ENCODE assay signal across 13 cellular contexts in genomic region chr22:20964799-20965103, GRCh38. TPM values are rescaled to one million over a fixed set of nuclear protein-coding genes. Genes with fewer than 3 reads are reported as not detected.
DNase-seq lines count a peak whose midpoint lies in the region; ATAC-seq and TF ChIP-seq lines count a peak whose summit lies in the region.
"Had no signal": no experiment of that assay in that cellular context is flagged by ENCODE, and none has a peak within 500 bp of the region (broad histone marks: within the 10 kb centered on the region; RNA-seq: fewer than 3 reads in every experiment).

No MANE protein-coding gene starts in this region.

- no peak overlapping the region for H3K27ac ChIP-seq in hepatocyte
- H3K27ac ChIP-seq: 22Rv1, SJCRH30 had no signal

- H3K4me3 ChIP-seq in hepatocyte, result peak overlapping the region; percentile 45
- H3K4me3 ChIP-seq: SJCRH30 had no signal

- no peaks in the 10 kb centered on the region for H3K9me2 ChIP-seq in hepatocyte (replicated peaks; ENCODE audit: insufficient read depth)

- H3K36me3 ChIP-seq in hepatocyte (replicated peaks; ENCODE audit: insufficient read depth, low read depth), result no peaks in the 10 kb centered on the region
- H3K36me3 ChIP-seq: SJCRH30 had no signal

- H3K79me2 ChIP-seq in hepatocyte, result peaks cover under 1% of the 10 kb centered on the region

- no peak overlapping the region for H3K27ac Mint-ChIP-seq in activated naive CD8-positive, alpha-beta T cell
- peak overlapping the region; percentile 40 for H3K27ac Mint-ChIP-seq in stimulated activated effector memory CD8-positive, alpha-beta T cell treated with anti-CD3 and anti-CD28 coated beads, Interleukin-12 subunit alpha, Interleukin-12 subunit beta, amount 100 ng/mL, for 72 hours

- no peaks in the 10 kb centered on the region for H3K9me3 ChIP-seq in hepatocyte (ENCODE audit: low read depth)
- H3K9me3 ChIP-seq: SJCRH30 had no signal

- H3K4me2 ChIP-seq in hepatocyte, result peak overlapping the region; percentile 97

- H3K27me3 Mint-ChIP-seq in activated naive CD8-positive, alpha-beta T cell, result peaks cover 4% of the 10 kb centered on the region

- DNase-seq in NCI-H146 (lab: John Stamatoyannopoulos, UW), result peak; percentile 2
- no peak for DNase-seq in NCI-H146 treated with DMSO at 0.1 percent for 48 hours (lab: John Stamatoyannopoulos, UW; ENCODE audit: unreplicated experiment)
- no peak for DNase-seq in hepatocyte (ENCODE audit: low spot score)
- DNase-seq in stimulated activated effector memory CD8-positive, alpha-beta T cell treated with anti-CD3 and anti-CD28 coated beads, Interleukin-12 subunit alpha, Interleukin-12 subunit beta, amount 100 ng/mL, for 72 hours (ENCODE audit: low spot score in 2 of 2), result no peak
- no peak for DNase-seq in NCI-H1694 treated with DMSO at 0.1 percent for 48 hours (lab: John Stamatoyannopoulos, UW)
- DNase-seq: activated effector memory CD4-positive, alpha-beta T cell treated with Interleukin-2 at 50 U/mL for 16 hours; SJCRH30; stimulated activated CD4-positive, alpha-beta T cell treated with anti-CD3 and anti-CD28 coated beads, Interleukin-2, amount 100 ng/mL, for 48 hours had no signal

- TF ChIP-seq CTCF in hepatocyte (IDR thresholded peaks at IDR 0.05; ENCODE audit: poor library complexity), result no peak

- H2AFZ ChIP-seq in hepatocyte, result no peak overlapping the region

- ATAC-seq in stimulated activated effector memory CD8-positive, alpha-beta T cell treated with anti-CD3 and anti-CD28 coated beads, Interleukin-12 subunit alpha, Interleukin-12 subunit beta, amount 100 ng/mL, for 72 hours, result no peak
- ATAC-seq in GM21526 (IDR thresholded peaks at IDR 0.05; ENCODE audit: low FRiP score, unreplicated experiment), result no peak
- no peak for ATAC-seq in HG03159 (IDR thresholded peaks at IDR 0.05; ENCODE audit: unreplicated experiment)

- H3K36me3 Mint-ChIP-seq in activated naive CD8-positive, alpha-beta T cell, result no peaks in the 10 kb centered on the region
- no peaks in the 10 kb centered on the region for H3K36me3 Mint-ChIP-seq in stimulated activated effector memory CD8-positive, alpha-beta T cell treated with anti-CD3 and anti-CD28 coated beads, Interleukin-12 subunit alpha, Interleukin-12 subunit beta, amount 100 ng/mL, for 72 hours

- 8% methylated on average over 1 of the region's 28 CpGs for WGBS in hepatocyte (ENCODE audit: low lambda C conversion rate, missing lambda C conversion rate)

- no peaks in the 10 kb centered on the region for H4K20me1 ChIP-seq in hepatocyte (ENCODE audit: insufficient read depth, poor library complexity, severe bottlenecking)

- peaks cover 9% of the 10 kb centered on the region for H3K27me3 ChIP-seq in hepatocyte

- no peaks in the 10 kb centered on the region for H3K9me3 Mint-ChIP-seq in activated naive CD8-positive, alpha-beta T cell (ENCODE audit: low read depth)
- H3K9me3 Mint-ChIP-seq in stimulated activated effector memory CD8-positive, alpha-beta T cell treated with anti-CD3 and anti-CD28 coated beads, Interleukin-12 subunit alpha, Interleukin-12 subunit beta, amount 100 ng/mL, for 72 hours, result no peaks in the 10 kb centered on the region

- no peaks in the 10 kb centered on the region for H3K4me1 ChIP-seq in hepatocyte (ENCODE audit: insufficient read depth)
- H3K4me1 ChIP-seq: SJCRH30 had no signal

- H3K4me1 Mint-ChIP-seq in activated naive CD8-positive, alpha-beta T cell (ENCODE audit: low read depth), result peaks cover 13% of the 10 kb centered on the region
- peaks cover 20% of the 10 kb centered on the region for H3K4me1 Mint-ChIP-seq in stimulated activated effector memory CD8-positive, alpha-beta T cell treated with anti-CD3 and anti-CD28 coated beads, Interleukin-12 subunit alpha, Interleukin-12 subunit beta, amount 100 ng/mL, for 72 hours

- H3K4me3 Mint-ChIP-seq in activated naive CD8-positive, alpha-beta T cell, result peak overlapping the region; percentile 79
- H3K4me3 Mint-ChIP-seq in stimulated activated effector memory CD8-positive, alpha-beta T cell treated with anti-CD3 and anti-CD28 coated beads, Interleukin-12 subunit alpha, Interleukin-12 subunit beta, amount 100 ng/mL, for 72 hours, result peak overlapping the region; percentile 66

RNA-seq across cellular contexts. Expression of gene AIFM3, which starts 2.3 kb away (rescaled TPM):
- total RNA-seq in hepatocyte, result 1.3 and 3.1 TPM in 2 replicates
- polyA plus RNA-seq in hepatocyte, result 1.7 and 2.1 TPM in 2 replicates
- total RNA-seq: LHCN-M2, SJCRH30 had no signal

RNA-seq across cellular contexts. Expression of gene LZTR1, which starts 17.3 kb away (rescaled TPM):
- total RNA-seq in hepatocyte, result 28.1 and 41.3 TPM in 2 replicates
- 50.4 and 65.4 TPM in 2 replicates for polyA plus RNA-seq in hepatocyte

RNA-seq across cellular contexts. Expression of gene THAP7, which starts 37.2 kb away (rescaled TPM):
- total RNA-seq in hepatocyte, result 26.2 and 38.4 TPM in 2 replicates
- 40.5 and 41.2 TPM in 2 replicates for polyA plus RNA-seq in hepatocyte

RNA-seq across cellular contexts. Expression of gene CRKL, which starts 47.5 kb away (rescaled TPM):
- total RNA-seq in hepatocyte, result 46.5 and 49.2 TPM in 2 replicates
- 30.7 and 31.8 TPM in 2 replicates for polyA plus RNA-seq in hepatocyte

RNA-seq across cellular contexts. Expression of gene P2RX6, which starts 50.2 kb away (rescaled TPM):
- 3.3 and 14.4 TPM in 2 replicates for total RNA-seq in hepatocyte
- 8.0 and 12.9 TPM in 2 replicates for polyA plus RNA-seq in hepatocyte
